13 cellular contexts compared by ENCODE assay signal in the genomic region with DNA sequence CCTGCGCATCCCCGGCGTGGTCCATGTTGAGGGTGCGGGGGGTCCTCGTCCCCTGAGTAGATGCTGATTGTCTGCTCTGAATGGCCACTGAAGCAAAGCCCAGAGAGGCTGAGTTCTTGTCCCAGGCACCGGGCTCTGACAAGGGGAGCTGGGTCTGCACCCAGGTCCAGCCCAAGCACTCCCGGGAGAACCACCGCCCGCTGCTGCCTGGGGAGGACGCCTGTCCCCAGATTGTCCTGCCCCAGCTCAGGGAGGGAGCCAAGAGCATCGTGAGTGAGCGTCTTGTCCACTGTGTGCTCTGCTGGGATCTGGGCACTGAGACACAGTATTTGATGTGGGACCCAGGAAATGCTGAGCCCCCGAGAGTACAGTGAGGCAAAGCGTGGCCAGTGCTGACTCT.
"Had no signal": no experiment of that assay in that cellular context is flagged by ENCODE, and none has a peak within 500 bp of the region (broad histone marks: within the 10 kb centered on the region; RNA-seq: fewer than 3 reads in every experiment).

No MANE protein-coding gene starts in this region.

- DNase-seq: activated CD4-positive, alpha-beta T cell treated with anti-CD3 and anti-CD28 coated beads for 4 hours; activated gamma-delta T cell; activated T-cell treated with anti-CD3 and anti-CD28 coated beads, Interleukin-2, amount 50 U/mL, for 4 hours; effector CD8-positive, alpha-beta T cell; esophagus squamous epithelium; lower lobe of right lung; natural killer cell; SHP77 treated with DMSO at 0.1 percent for 48 hours; SK-N-SH; stimulated activated CD4-positive, alpha-beta T cell treated with anti-CD3 and anti-CD28 coated beads, Interleukin-12 subunit alpha, Interleukin-12 subunit beta, amount 100 ng/mL, for 4 hours; stimulated activated CD4-positive, alpha-beta T cell treated with anti-CD3 and anti-CD28 coated beads, Interleukin-2, amount 100 ng/mL, for 24 hours; stimulated activated naive CD8-positive, alpha-beta T cell treated with anti-CD3 and anti-CD28 coated beads, Interleukin-15, amount 100 ng/mL, for 72 hours; trophoblast cell had no signal

- ATAC-seq: activated T-cell treated with anti-CD3 and anti-CD28 coated beads, Interleukin-2, amount 50 U/mL, for 4 hours; lower lobe of right lung; natural killer cell; stimulated activated naive CD8-positive, alpha-beta T cell treated with anti-CD3 and anti-CD28 coated beads, Interleukin-15, amount 100 ng/mL, for 72 hours had no signal
